10 cellular contexts compared by ENCODE assay signal in genomic region chr9:136163248-136163850, GRCh38. TPM values are rescaled to one million over a fixed set of nuclear protein-coding genes. Genes with fewer than 3 reads are reported as not detected.
"Had no signal": no experiment of that assay in that cellular context is flagged by ENCODE, and none has a peak within 500 bp of the region (broad histone marks: within the 10 kb centered on the region; RNA-seq: fewer than 3 reads in every experiment).

No MANE protein-coding gene starts in this region.

- ATAC-seq: HepG2 had no signal

- H3K27ac ChIP-seq: HL-60, KMS-11 had no signal

- FAIRE-seq: HepG2, HTR-8/SVneo had no signal

- H3K4me2 ChIP-seq: KMS-11 had no signal

- H3K9ac ChIP-seq: KMS-11 had no signal

- DNase-seq: IMR-90, KBM-7, KG1 had no signal

RNA-seq across cellular contexts. Expression of gene LHX3, which starts 41.6 kb away (rescaled TPM):
- total RNA-seq: HepG2, HT-29, HT1080, IMR-90 had no signal
- polyA plus RNA-seq: HepG2, IgD-negative memory B cell, IMR-90 had no signal
